1 cellular context compared by ENCODE assay signal in genomic region chr11:10751581-10751940, GRCh38.
TF ChIP-seq lines count a peak whose summit lies in the region.

No MANE protein-coding gene starts in this region.

TF ChIP-seq in K562, 482 proteins besides CTCF, POLR2A, EP300 and RAD21 (continued from another document):
- TF ChIP-seq IRF1 (CRISPR knock-in tag; IDR thresholded peaks at IDR 0.05; ENCODE audit: borderline replicate concordance): no peak
- no peak for TF ChIP-seq CTCFL (IDR thresholded peaks at IDR 0.05; ENCODE audit: borderline replicate concordance, insufficient read depth, low read depth, low read length, poor library complexity, severe bottlenecking)
- TF ChIP-seq ZNF282 (CRISPR knock-in tag; IDR thresholded peaks at IDR 0.05): 0 out of 2 replicates have a peak, but pooled peaks have one; percentile 49
- no peak for TF ChIP-seq ZNF165 (CRISPR knock-in tag; IDR thresholded peaks at IDR 0.05; ENCODE audit: borderline replicate concordance)
- no peak for TF ChIP-seq ARID3A (IDR thresholded peaks at IDR 0.05; ENCODE audit: borderline replicate concordance, low read depth, low read length)
- TF ChIP-seq SNRNP70 (optimal IDR thresholded peaks at IDR 0.05; ENCODE audit: low read depth, low read length): no peak
- TF ChIP-seq MIER1 (IDR thresholded peaks at IDR 0.05; ENCODE audit: low read depth): 0 out of 2 replicates have a peak, but pooled peaks have one; percentile 40
- TF ChIP-seq LEF1 (IDR thresholded peaks at IDR 0.05): no peak
- TF ChIP-seq CBX2 (IDR thresholded peaks at IDR 0.05; ENCODE audit: insufficient read depth, low read length, poor library complexity, severe bottlenecking): no peak
- TF ChIP-seq SRF (CRISPR knock-in tag; IDR thresholded peaks at IDR 0.05): no peak
- no peak for TF ChIP-seq ZNF277 (CRISPR knock-in tag; IDR thresholded peaks at IDR 0.05; ENCODE audit: borderline replicate concordance)
- no peak for TF ChIP-seq ZNF280A (IDR thresholded peaks at IDR 0.05; ENCODE audit: low read depth, partially characterized antibody)
- no peak for TF ChIP-seq IRF9 (tag; IDR thresholded peaks at IDR 0.05)
- no peak for TF ChIP-seq RBM17 (IDR thresholded peaks at IDR 0.05; ENCODE audit: borderline replicate concordance, low read depth, low read length)
- TF ChIP-seq SAP30 (IDR thresholded peaks at IDR 0.05; ENCODE audit: borderline replicate concordance, insufficient read depth, low read depth, low read length, poor library complexity, severe bottlenecking): peak; percentile 22
- TF ChIP-seq SMAD1 (IDR thresholded peaks at IDR 0.05; ENCODE audit: low read depth, low read length, partially characterized antibody): no peak
- TF ChIP-seq COPS2 (conservative IDR thresholded peaks at IDR 0.05): no peak
TF ChIP-seq in K562: peak in this region for 5.
